ENCODE assay signal across 22 cellular contexts in the genomic region with DNA sequence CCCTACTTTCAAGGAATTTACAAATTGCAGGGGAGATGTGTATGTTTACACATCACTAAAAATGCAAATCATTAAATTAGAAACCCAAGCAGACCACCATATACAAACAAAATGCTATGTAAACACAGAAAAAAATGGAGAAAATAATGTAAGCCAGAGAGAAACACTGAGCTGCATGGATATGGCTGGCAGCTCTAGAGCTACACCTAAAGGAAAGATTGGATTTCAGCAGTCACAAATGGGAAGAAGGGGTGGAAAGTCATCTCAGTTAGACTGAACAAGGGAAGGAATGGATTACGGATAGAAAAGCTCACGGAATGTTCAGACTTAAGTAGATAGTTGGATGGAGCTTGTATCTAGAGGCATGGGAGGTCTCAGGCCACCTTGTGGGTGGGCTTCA.
A peak's percentile ranks its signal among the peaks of the same experiment; 100 is the strongest.
DNase-seq lines count a peak whose midpoint lies in the region; TF ChIP-seq lines count a peak whose summit lies in the region.
"Had no signal": no experiment of that assay in that cellular context is flagged by ENCODE, and none has a peak within 500 bp of the region (broad histone marks: within the 10 kb centered on the region; RNA-seq: fewer than 3 reads in every experiment).

No MANE protein-coding gene starts in this region.

- WGBS in mammary epithelial cell (ENCODE audit: low coverage, missing lambda C conversion rate): 89% methylated on average over 2 of the region's 2 CpGs

- no TSS peak for BruUV-seq in mammary epithelial cell (replicated peaks; lab: Mats Ljungman, UMichigan)

- H3K9ac ChIP-seq in mammary epithelial cell (ENCODE audit: insufficient read depth, low read length): no peak overlapping the region
- H3K9ac ChIP-seq: BLaER1 treated with 17β-estradiol and CSF1 and Interleukin-3, amounts not matched to agents 10 nM and 100 nM had no signal

- POLR2A ChIA-PET in BJ (lab: Charles Lee): no interaction called here

- CTCF ChIA-PET in BJ (lab: Yijun Ruan, JAX) (no interaction called here), mammary epithelial cell (lab: Charles Lee; ENCODE audit: low non-redundant PET) (interaction anchor here (0.6 to 0.9 kb wide), 2 partner anchors 531 to 752 kb away, joined by 3 read pairs; no protein-coding TSS in a partner anchor)

- H3K4me2 ChIP-seq in osteoblast (ENCODE audit: insufficient read depth, low read length) (no peak overlapping the region), mammary epithelial cell (ENCODE audit: insufficient read depth, low read depth, low read length) (no peak overlapping the region)
- H3K4me2 ChIP-seq: BLaER1 treated with 17β-estradiol and CSF1 and Interleukin-3, amounts not matched to agents 10 nM and 100 nM; GM23338 had no signal

- intact Hi-C loops in mammary epithelial cell (cut with micrococcal nuclease): loop anchor here (10.0 kb wide), 1 partner anchor 965 kb away; no protein-coding TSS in a partner anchor

- H3K27ac ChIP-seq in osteoblast (ENCODE audit: low read depth, low read length): no peak overlapping the region
- no peak overlapping the region for H3K27ac ChIP-seq in mammary epithelial cell (ENCODE audit: insufficient read depth, low read depth, low read length)
- H3K27ac ChIP-seq: adrenal gland; BLaER1 treated with 17β-estradiol and CSF1 and Interleukin-3, amounts not matched to agents 10 nM and 100 nM; neutrophil; suprapubic skin had no signal

- H3K36me3 ChIP-seq in BJ (ENCODE audit: control insufficient read depth, insufficient read depth, low read length): no peaks in the 10 kb centered on the region
- no peaks in the 10 kb centered on the region for H3K36me3 ChIP-seq in osteoblast (ENCODE audit: insufficient read depth, low read length)
- H3K36me3 ChIP-seq in mammary epithelial cell (ENCODE audit: insufficient read depth, low read length): no peaks in the 10 kb centered on the region
- H3K36me3 ChIP-seq: adrenal gland; BLaER1 treated with 17β-estradiol and CSF1 and Interleukin-3, amounts not matched to agents 10 nM and 100 nM; neutrophil; suprapubic skin had no signal

- TF ChIP-seq CTCF in BJ (IDR thresholded peaks at IDR 0.05; ENCODE audit: insufficient read depth, low read depth, low read length) (peak; percentile 33; the same call in 1 of the 2 replicates), chondrocyte (IDR thresholded peaks at IDR 0.05) (peak; percentile 69), osteoblast (IDR thresholded peaks at IDR 0.05; ENCODE audit: extremely low read depth, low read depth, low read length) (peak; percentile 29), mammary epithelial cell (conservative IDR thresholded peaks at IDR 0.05 in 1 of 2, IDR thresholded peaks at IDR 0.05 in 1 of 2; ENCODE audit: extremely low read depth in 1 of 2, insufficient read depth in 1 of 2, low read depth in 1 of 2, low read length in 2 of 2) (no peak)

- in situ Hi-C loops in mammary epithelial cell (cut with MboI; ENCODE audit: low sequenced_read_pairs in 2 of 2): no loop called here

- dilution Hi-C loops in mammary epithelial cell (cut with HindIII; ENCODE audit: low sequenced_read_pairs): no loop called here

- no peak overlapping the region for H3K4me3 ChIP-seq in BJ (ENCODE audit: low read depth, low read length)
- no peak overlapping the region for H3K4me3 ChIP-seq in osteoblast (ENCODE audit: insufficient read depth, low read length)
- no peak overlapping the region for H3K4me3 ChIP-seq in mammary epithelial cell (replicated peaks in 1 of 3; ENCODE audit: insufficient read depth in 1 of 3, low read depth in 2 of 3, low read length in 3 of 3)
- H3K4me3 ChIP-seq: adrenal gland; BLaER1 treated with 17β-estradiol and CSF1 and Interleukin-3, amounts not matched to agents 10 nM and 100 nM; GM23338; suprapubic skin had no signal

- H4K20me1 ChIP-seq in osteoblast (ENCODE audit: insufficient read depth, low read length) (no peaks in the 10 kb centered on the region), mammary epithelial cell (ENCODE audit: insufficient read depth, low read length) (no peaks in the 10 kb centered on the region)
- H4K20me1 ChIP-seq: BLaER1 treated with 17β-estradiol and CSF1 and Interleukin-3, amounts not matched to agents 10 nM and 100 nM had no signal

- H3K27me3 ChIP-seq in BJ (ENCODE audit: control insufficient read depth, insufficient read depth, low read length): no peaks in the 10 kb centered on the region
- no peaks in the 10 kb centered on the region for H3K27me3 ChIP-seq in osteoblast (ENCODE audit: insufficient read depth, low read length)
- no peaks in the 10 kb centered on the region for H3K27me3 ChIP-seq in mammary epithelial cell (ENCODE audit: insufficient read depth, low read length)
- H3K27me3 ChIP-seq: adrenal gland, neutrophil, suprapubic skin had no signal

- peaks cover 13% of the 10 kb centered on the region for H3K9me3 Mint-ChIP-seq in chondrocyte (ENCODE audit: low read depth)
- peaks cover 12% of the 10 kb centered on the region for H3K9me3 Mint-ChIP-seq in activated T-cell treated with anti-CD3 and anti-CD28 coated beads, Interleukin-2, amount 50 U/mL, for 24 hours
- H3K9me3 Mint-ChIP-seq: central memory CD8-positive, alpha-beta T cell; effector memory CD8-positive, alpha-beta T cell had no signal

- peaks cover 4% of the 10 kb centered on the region for H3K27me3 Mint-ChIP-seq in chondrocyte (ENCODE audit: low read depth)
- peaks cover 43% of the 10 kb centered on the region for H3K27me3 Mint-ChIP-seq in activated T-cell treated with anti-CD3 and anti-CD28 coated beads, Interleukin-2, amount 50 U/mL, for 24 hours

- H3K79me2 ChIP-seq in osteoblast (ENCODE audit: insufficient read depth, low read length) (no peaks in the 10 kb centered on the region), mammary epithelial cell (ENCODE audit: insufficient read depth, low read length) (no peaks in the 10 kb centered on the region)

- H2AFZ ChIP-seq in osteoblast (ENCODE audit: low read length): no peak overlapping the region
- no peak overlapping the region for H2AFZ ChIP-seq in mammary epithelial cell (ENCODE audit: low read depth, low read length)
- H2AFZ ChIP-seq: GM23338 had no signal

- DNase-seq in BJ (ENCODE audit: low read depth) (no peak), M059J (ENCODE audit: low read depth) (peak; percentile 9), chondrocyte (ENCODE audit: low spot score) (no peak), osteoblast (ENCODE audit: insufficient read length, low spot score, missing footprints) (no peak), SIG-M5 (lab: John Stamatoyannopoulos, UW) (no peak), mammary epithelial cell (no peak)
- DNase-seq in activated T-cell treated with anti-CD3 and anti-CD28 coated beads, Interleukin-2, amount 50 U/mL, for 24 hours: no peak
- no peak for DNase-seq in activated effector memory CD4-positive, alpha-beta T cell treated with anti-CD3 and anti-CD28 coated beads, Interleukin-2, amount 50 U/mL, for 16 hours
- DNase-seq: adrenal gland; DMS53; effector memory CD8-positive, alpha-beta T cell; left cardiac atrium; MV-4-11; NCI-H2081; RPMI8226; stimulated activated CD4-positive, alpha-beta T cell treated with anti-CD3 and anti-CD28 coated beads, Interleukin-4, amount 100 ng/mL, for 24 hours; stimulated activated CD8-positive, alpha-beta memory T cell treated with anti-CD3 and anti-CD28 coated beads, Interleukin-4, amount 100 ng/mL, for 48 hours had no signal

- H3K4me3 Mint-ChIP-seq in chondrocyte (ENCODE audit: unreplicated experiment): no peak overlapping the region
- H3K4me3 Mint-ChIP-seq in activated T-cell treated with anti-CD3 and anti-CD28 coated beads, Interleukin-2, amount 50 U/mL, for 24 hours: no peak overlapping the region
- H3K4me3 Mint-ChIP-seq: central memory CD8-positive, alpha-beta T cell; effector memory CD8-positive, alpha-beta T cell; GM23338 had no signal

- peaks cover 4% of the 10 kb centered on the region for H3K4me1 Mint-ChIP-seq in chondrocyte (ENCODE audit: low read depth)
- H3K4me1 Mint-ChIP-seq in activated T-cell treated with anti-CD3 and anti-CD28 coated beads, Interleukin-2, amount 50 U/mL, for 24 hours (ENCODE audit: low read depth): no peaks in the 10 kb centered on the region
- H3K4me1 Mint-ChIP-seq: central memory CD8-positive, alpha-beta T cell had no signal

- H3K4me1 ChIP-seq in osteoblast (ENCODE audit: insufficient read depth, low read length) (no peaks in the 10 kb centered on the region), mammary epithelial cell (ENCODE audit: insufficient read depth, low read length) (peaks cover 7% of the 10 kb centered on the region)
- H3K4me1 ChIP-seq: adrenal gland; BLaER1 treated with 17β-estradiol and CSF1 and Interleukin-3, amounts not matched to agents 10 nM and 100 nM; suprapubic skin had no signal

- no peaks in the 10 kb centered on the region for H3K9me3 ChIP-seq in osteoblast (ENCODE audit: low read depth, low read length)
- H3K9me3 ChIP-seq in mammary epithelial cell (replicated peaks; ENCODE audit: insufficient read depth, low read length): no peaks in the 10 kb centered on the region
- H3K9me3 ChIP-seq: adrenal gland, neutrophil, suprapubic skin had no signal

- no peaks in the 10 kb centered on the region for H3K36me3 Mint-ChIP-seq in chondrocyte (ENCODE audit: low read depth)
- no peaks in the 10 kb centered on the region for H3K36me3 Mint-ChIP-seq in activated T-cell treated with anti-CD3 and anti-CD28 coated beads, Interleukin-2, amount 50 U/mL, for 24 hours (ENCODE audit: low read depth)

- no peak overlapping the region for H3K27ac Mint-ChIP-seq in chondrocyte (ENCODE audit: unreplicated experiment)
- no peak overlapping the region for H3K27ac Mint-ChIP-seq in activated T-cell treated with anti-CD3 and anti-CD28 coated beads, Interleukin-2, amount 50 U/mL, for 24 hours
- H3K27ac Mint-ChIP-seq: effector memory CD8-positive, alpha-beta T cell; GM23338 had no signal

Comparison
In these comparisons a context has a peak if more than half of its experiments do, and no peak if none do; other contexts are left out.
1. CTCF ChIP-seq: peak in BJ (single experiment), chondrocyte (single experiment) and osteoblast (single experiment); none in mammary epithelial cell (0 of 2).